ENCODE assay signal across 15 cellular contexts in the genomic region with DNA sequence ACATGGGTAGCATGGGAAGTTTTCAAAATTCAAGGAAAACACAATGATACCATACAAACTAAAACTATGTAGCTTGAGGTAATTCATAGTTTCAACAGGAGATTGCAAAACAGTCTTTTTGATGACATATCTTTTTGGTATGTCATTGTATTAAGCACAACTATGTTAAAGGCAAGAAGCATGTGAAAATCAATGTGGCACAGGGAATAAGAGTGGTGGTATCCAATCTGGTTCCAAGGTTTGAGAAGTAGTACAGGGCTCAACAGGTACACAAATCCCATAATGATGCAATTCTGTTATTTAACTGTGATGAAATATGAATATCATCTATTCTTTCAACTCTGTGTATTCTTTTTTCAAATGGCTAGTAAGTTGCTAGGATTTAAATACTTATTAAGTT. TPM values are rescaled to one million over a fixed set of nuclear protein-coding genes. Genes with fewer than 3 reads are reported as not detected.
DNase-seq lines count a peak whose midpoint lies in the region; ATAC-seq, FAIRE-seq and TF ChIP-seq lines count a peak whose summit lies in the region.
"Had no signal": no experiment of that assay in that cellular context is flagged by ENCODE, and none has a peak within 500 bp of the region (broad histone marks: within the 10 kb centered on the region; RNA-seq: fewer than 3 reads in every experiment).

No MANE protein-coding gene starts in this region.

- H3K27ac ChIP-seq in mammary epithelial cell (ENCODE audit: insufficient read depth, low read depth, low read length) (peak overlapping the region; percentile 99), keratinocyte (ENCODE audit: control insufficient read depth, insufficient read depth, low read length) (peak overlapping the region; percentile 84), heart left ventricle (no peak overlapping the region)
- H3K27ac ChIP-seq: C4-2B had no signal

- H3K4me1 ChIP-seq in mammary epithelial cell (ENCODE audit: insufficient read depth, low read length) (peaks cover 37% of the 10 kb centered on the region), keratinocyte (ENCODE audit: control insufficient read depth, extremely low read depth, insufficient read depth, low read length) (peaks cover 30% of the 10 kb centered on the region), heart left ventricle (no peaks in the 10 kb centered on the region)

- peak overlapping the region; percentile 33 for H2AFZ ChIP-seq in mammary epithelial cell (ENCODE audit: low read depth, low read length)
- peak overlapping the region; percentile 52 for H2AFZ ChIP-seq in keratinocyte (ENCODE audit: control insufficient read depth, low read length)

- peak; percentile 83 for FAIRE-seq in keratinocyte (lab: Jason Lieb, UNC)
- FAIRE-seq: G401.6 had no signal

- dilution Hi-C loops in mammary epithelial cell (cut with HindIII; ENCODE audit: low sequenced_read_pairs) (no loop called here), keratinocyte (cut with MboI; ENCODE audit: extremely low pct_ligation_motif_present, low sequenced_read_pairs) (no loop called here)

- H3K9me3 ChIP-seq in mammary epithelial cell (replicated peaks; ENCODE audit: insufficient read depth, low read length) (no peaks in the 10 kb centered on the region), keratinocyte (ENCODE audit: control insufficient read depth, low read depth, low read length) (no peaks in the 10 kb centered on the region), heart left ventricle (no peaks in the 10 kb centered on the region)

- peak overlapping the region; percentile 73 for H3K9ac ChIP-seq in mammary epithelial cell (ENCODE audit: insufficient read depth, low read length)
- H3K9ac ChIP-seq in keratinocyte (ENCODE audit: control insufficient read depth, extremely low read depth, insufficient read depth, low read length): peak overlapping the region; percentile 51

- H3K27me3 Mint-ChIP-seq in Calu3 (ENCODE audit: unreplicated experiment): no peaks in the 10 kb centered on the region

- peak overlapping the region; percentile 91 for H3K27ac Mint-ChIP-seq in Calu3 (ENCODE audit: unreplicated experiment)
- H3K27ac Mint-ChIP-seq: activated naive CD8-positive, alpha-beta T cell treated with anti-CD3 and anti-CD28 coated beads, Interleukin-2, amount 10 ng/mL, durations not matched to agents 7 days and 5 days had no signal

- peaks cover 29% of the 10 kb centered on the region for H3K4me1 Mint-ChIP-seq in Calu3 (ENCODE audit: low read depth, unreplicated experiment)
- H3K4me1 Mint-ChIP-seq: activated naive CD8-positive, alpha-beta T cell treated with anti-CD3 and anti-CD28 coated beads, Interleukin-2, amount 10 ng/mL, durations not matched to agents 7 days and 5 days; neural crest cell had no signal

- H3K79me2 ChIP-seq in mammary epithelial cell (ENCODE audit: insufficient read depth, low read length): no peaks in the 10 kb centered on the region
- H3K79me2 ChIP-seq in keratinocyte (ENCODE audit: control insufficient read depth, insufficient read depth, low read length): no peaks in the 10 kb centered on the region

- TF ChIP-seq CTCF in Calu3 (IDR thresholded peaks at IDR 0.05; ENCODE audit: unreplicated experiment) (no peak), mammary epithelial cell (conservative IDR thresholded peaks at IDR 0.05 in 1 of 2, IDR thresholded peaks at IDR 0.05 in 1 of 2; ENCODE audit: extremely low read depth in 1 of 2, insufficient read depth in 1 of 2, low read depth in 1 of 2, low read length in 2 of 2) (no peak), keratinocyte (optimal IDR thresholded peaks at IDR 0.05 in 1 of 3, IDR thresholded peaks at IDR 0.05 in 1 of 3, conservative IDR thresholded peaks at IDR 0.05 in 1 of 3; ENCODE audit: extremely low read depth in 1 of 3, insufficient read depth in 2 of 3, low read length in 3 of 3) (no peak), heart left ventricle (IDR thresholded peaks at IDR 0.05) (no peak)

- H3K9me3 Mint-ChIP-seq in Calu3 (ENCODE audit: low read depth, unreplicated experiment): no peaks in the 10 kb centered on the region
- H3K9me3 Mint-ChIP-seq: activated naive CD8-positive, alpha-beta T cell treated with anti-CD3 and anti-CD28 coated beads, Interleukin-2, amount 10 ng/mL, durations not matched to agents 7 days and 5 days; neural crest cell had no signal

- no peaks in the 10 kb centered on the region for H3K36me3 Mint-ChIP-seq in Calu3 (ENCODE audit: insufficient read depth, unreplicated experiment)
- H3K36me3 Mint-ChIP-seq: activated naive CD8-positive, alpha-beta T cell treated with anti-CD3 and anti-CD28 coated beads, Interleukin-2, amount 10 ng/mL, durations not matched to agents 7 days and 5 days had no signal

- H3K4me2 ChIP-seq in mammary epithelial cell (ENCODE audit: insufficient read depth, low read depth, low read length): peak overlapping the region; percentile 54
- peak overlapping the region; percentile 80 for H3K4me2 ChIP-seq in keratinocyte (ENCODE audit: control insufficient read depth, extremely low read depth, insufficient read depth, low read depth, low read length)

- H3K4me3 Mint-ChIP-seq in Calu3 (ENCODE audit: low read depth, unreplicated experiment): peak overlapping the region; percentile 25
- H3K4me3 Mint-ChIP-seq: activated naive CD8-positive, alpha-beta T cell treated with anti-CD3 and anti-CD28 coated beads, Interleukin-2, amount 10 ng/mL, durations not matched to agents 7 days and 5 days; neural crest cell had no signal

- BruUV-seq in Calu3 (replicated peaks; lab: Mats Ljungman, UMichigan) (no TSS peak), mammary epithelial cell (replicated peaks; lab: Mats Ljungman, UMichigan) (no TSS peak)

- ATAC-seq in GM19395 (IDR thresholded peaks at IDR 0.05; ENCODE audit: unreplicated experiment) (no peak), GM18867 (IDR thresholded peaks at IDR 0.05; ENCODE audit: unreplicated experiment) (no peak), heart left ventricle (no peak)

- intact Hi-C loops in Calu3 (cut with micrococcal nuclease; ENCODE audit: unreplicated experiment) (no loop called here), mammary epithelial cell (cut with micrococcal nuclease) (no loop called here), heart left ventricle (cut with DNase I) (loop anchor here in 4 of 10 donors (10.0 kb wide), 2 partner anchors 524 to 544 kb away; no protein-coding TSS in a partner anchor)

- no peaks in the 10 kb centered on the region for H3K9me1 ChIP-seq in keratinocyte (ENCODE audit: control insufficient read depth, extremely low read depth, insufficient read depth, low read length)

- CTCF ChIA-PET in Calu3 (lab: Charles Lee): interaction anchor here (1.0 kb wide), 2 partner anchors 8 to 346 kb away, joined by 3 to 11 read pairs; no protein-coding TSS in a partner anchor
- CTCF ChIA-PET in mammary epithelial cell (lab: Charles Lee; ENCODE audit: low non-redundant PET): no interaction called here

- TF ChIP-seq POLR2A in heart left ventricle (IDR thresholded peaks at IDR 0.05): no peak

- DNase-seq in Calu3 (no peak), NCI-H460 (ENCODE audit: extremely low read depth, low read depth) (peak; percentile 54), mammary epithelial cell (peak; percentile 87), keratinocyte (ENCODE audit: low read depth, low spot score) (no peak), HK-2 (ENCODE audit: unreplicated experiment) (no peak), heart left ventricle (no peak)
- DNase-seq: activated CD4-positive, CD25-positive, alpha-beta regulatory T cell treated with anti-CD3 and anti-CD28 coated beads, Interleukin-2, amount 50 U/mL, for 72 hours; activated naive CD8-positive, alpha-beta T cell treated with anti-CD3 and anti-CD28 coated beads, Interleukin-2, amount 10 ng/mL, durations not matched to agents 7 days and 5 days; hippocampal formation; Karpas-422 had no signal

- in situ Hi-C loops in mammary epithelial cell (cut with MboI; ENCODE audit: low sequenced_read_pairs in 2 of 2): loop anchor here (25.0 kb wide), 2 partner anchors 307 to 532 kb away; no protein-coding TSS in a partner anchor

- H3K36me3 ChIP-seq in mammary epithelial cell (ENCODE audit: insufficient read depth, low read length) (no peaks in the 10 kb centered on the region), keratinocyte (ENCODE audit: control insufficient read depth in 2 of 2, extremely low read depth in 1 of 2, insufficient read depth in 2 of 2, low read length in 2 of 2) (no peaks in the 10 kb centered on the region), heart left ventricle (no peaks in the 10 kb centered on the region)

- H4K20me1 ChIP-seq in mammary epithelial cell (ENCODE audit: insufficient read depth, low read length) (no peaks in the 10 kb centered on the region), keratinocyte (ENCODE audit: control insufficient read depth, extremely low read depth, insufficient read depth, low read length) (no peaks in the 10 kb centered on the region)

- H3K27me3 ChIP-seq in mammary epithelial cell (ENCODE audit: insufficient read depth, low read length) (no peaks in the 10 kb centered on the region), keratinocyte (ENCODE audit: control insufficient read depth, extremely low read depth, insufficient read depth, low read length) (no peaks in the 10 kb centered on the region), heart left ventricle (peaks cover 0 to 27% (median 4%) of the 10 kb centered on the region in 9 donors)

- H3K4me3 ChIP-seq in mammary epithelial cell (replicated peaks in 1 of 3; ENCODE audit: insufficient read depth in 1 of 3, low read depth in 2 of 3, low read length in 3 of 3) (no peak overlapping the region), keratinocyte (ENCODE audit: control insufficient read depth in 2 of 3, extremely low read depth in 1 of 3, insufficient read depth in 2 of 3, low read depth in 1 of 3, low read length in 3 of 3) (peak overlapping the region in 2 of 3 experiments; percentile 41 to 48), heart left ventricle (no peak overlapping the region)

RNA-seq across cellular contexts. Expression of gene DLX2, which starts 16.4 kb away (rescaled TPM):
- total RNA-seq in Calu3 (2022) (not detected in 2 replicates), mammary epithelial cell (1 to 10 TPM in 1 of 2 donors, under 1 TPM in 1; under 0.01 to 9.9 TPM), heart left ventricle (not detected)
- total RNA-seq in NCI-H460 (2014; rRNA removed; shearing (Covaris generic)): 1.0 and 1.9 TPM in 2 replicates
- 0.39 and 0.70 TPM in 2 replicates for polyA plus RNA-seq in NCI-H460 (2014; cell fraction: nucleus; rRNA removed)
- polyA plus RNA-seq in mammary epithelial cell (0.16 TPM), keratinocyte (0.26 to 0.31 TPM (median 0.29 TPM) in 3 replicates), heart left ventricle (not detected)
- polyA minus RNA-seq in mammary epithelial cell (0.31 TPM), keratinocyte (0.10 to 0.33 TPM in 2 of 3 replicates, not detected in the other)
- polyA plus RNA-seq in keratinocyte (2011; ENCODE audit: low read depth): 1.3 TPM
- polyA plus RNA-seq in keratinocyte (2011; cell fraction: cytosol; rRNA removed): 0.32 and 0.61 TPM in 2 replicates
- 2.2 and 3.3 TPM in 2 replicates for polyA plus RNA-seq in keratinocyte (2011; cell fraction: nucleus; rRNA removed)
- 0.77 and 3.1 TPM in 2 replicates for polyA plus RNA-seq in keratinocyte (2012; ENCODE audit: low replicate concordance)
- 0.96 TPM for polyA minus RNA-seq in keratinocyte (2011; cell fraction: cytosol; rRNA and poly(A)+ RNA removed)
- polyA minus RNA-seq in keratinocyte (2011; cell fraction: nucleus; rRNA and poly(A)+ RNA removed): 0.74 and 1.4 TPM in 2 replicates
- total RNA-seq: activated naive CD8-positive, alpha-beta T cell treated with anti-CD3 and anti-CD28 coated beads, Interleukin-2, amount 10 ng/mL, durations not matched to agents 7 days and 5 days had no signal

RNA-seq across cellular contexts. Expression of gene DLX1, which starts 33.8 kb away (rescaled TPM):
- total RNA-seq in Calu3 (2022) (not detected in 2 replicates), mammary epithelial cell (1 to 10 TPM in 1 of 2 donors, under 1 TPM in 1; 0.17 to 3.3 TPM), heart left ventricle (under 1 TPM in 1 of 9 donors, not detected in 8; 0.11 TPM)
- total RNA-seq in NCI-H460 (2014; rRNA removed; shearing (Covaris generic)): 3.8 and 6.7 TPM in 2 replicates
- polyA plus RNA-seq in NCI-H460 (2014; cell fraction: nucleus; rRNA removed): 4.5 and 6.9 TPM in 2 replicates
- polyA plus RNA-seq in mammary epithelial cell (0.52 TPM), keratinocyte (0.68 to 1.5 TPM (median 0.88 TPM) in 3 replicates), heart left ventricle (under 1 TPM; 0.18 to 0.19 TPM)
- polyA minus RNA-seq in mammary epithelial cell (3.3 TPM), keratinocyte (0.32 to 2.0 TPM (median 0.99 TPM) in 3 replicates)
- 0.39 TPM for polyA plus RNA-seq in keratinocyte (2011; ENCODE audit: low read depth)
- 0.62 and 0.81 TPM in 2 replicates for polyA plus RNA-seq in keratinocyte (2011; cell fraction: cytosol; rRNA removed)
- 1.7 and 2.8 TPM in 2 replicates for polyA plus RNA-seq in keratinocyte (2011; cell fraction: nucleus; rRNA removed)
- 0.48 and 1.5 TPM in 2 replicates for polyA plus RNA-seq in keratinocyte (2012; ENCODE audit: low replicate concordance)
- polyA minus RNA-seq in keratinocyte (2011; cell fraction: cytosol; rRNA and poly(A)+ RNA removed): not detected
- 0.54 and 0.63 TPM in 2 replicates for polyA minus RNA-seq in keratinocyte (2011; cell fraction: nucleus; rRNA and poly(A)+ RNA removed)
- total RNA-seq: activated naive CD8-positive, alpha-beta T cell treated with anti-CD3 and anti-CD28 coated beads, Interleukin-2, amount 10 ng/mL, durations not matched to agents 7 days and 5 days had no signal

Comparison
In these comparisons a context has a peak if more than half of its experiments do, and no peak if none do; other contexts are left out.
1. DNase-seq: peak in NCI-H460 (single experiment) and mammary epithelial cell (single experiment); none in Calu3 (single experiment), keratinocyte (single experiment), HK-2 (single experiment) and heart left ventricle (0 of 5).
2. H3K27ac ChIP-seq: peak in mammary epithelial cell (single experiment) and keratinocyte (single experiment); none in heart left ventricle (0 of 12).
3. H3K4me3 ChIP-seq: peak in keratinocyte (2 of 3); none in mammary epithelial cell (0 of 3) and heart left ventricle (0 of 12).